11 cellular contexts compared by ENCODE assay signal in genomic region chr3:194023501-194024280, GRCh38.
DNase-seq lines count a peak whose midpoint lies in the region; ATAC-seq, FAIRE-seq and TF ChIP-seq lines count a peak whose summit lies in the region.
"Had no signal": no experiment of that assay in that cellular context is flagged by ENCODE, and none has a peak within 500 bp of the region (broad histone marks: within the 10 kb centered on the region; RNA-seq: fewer than 3 reads in every experiment).

No MANE protein-coding gene starts in this region.

- intact Hi-C loops in PC-9 (cut with micrococcal nuclease; ENCODE audit: unreplicated experiment): loop anchor here (2.0 kb wide), 1 partner anchor 17 kb away; no protein-coding TSS in a partner anchor
- intact Hi-C loops in mucosa of descending colon (cut with DNase I, micrococcal nuclease): no loop called here

- POLR2A ChIA-PET in PC-9 (lab: Charles Lee; ENCODE audit: unreplicated experiment): no interaction called here

- H3K9me3 ChIP-seq in PC-9 (ENCODE audit: insufficient read depth, low read depth): no peaks in the 10 kb centered on the region
- H3K9me3 ChIP-seq in mucosa of descending colon: no peaks in the 10 kb centered on the region
- no peaks in the 10 kb centered on the region for H3K9me3 ChIP-seq in small intestine (ENCODE audit: control insufficient read depth, low read depth)
- H3K9me3 ChIP-seq: left lung had no signal

- 0 out of 2 replicates have a peak, but pooled peaks cover 8% of the 10 kb centered on the region for H3F3A ChIP-seq in PC-9 (ENCODE audit: insufficient read depth, low read depth)

- no peaks in the 10 kb centered on the region for H3K79me2 ChIP-seq in PC-9 (ENCODE audit: low read depth)

- ATAC-seq in mucosa of descending colon (peak; percentile 58), GM19328 (IDR thresholded peaks at IDR 0.05; ENCODE audit: unreplicated experiment) (no peak), GM21717 (IDR thresholded peaks at IDR 0.05; ENCODE audit: unreplicated experiment) (no peak)
- ATAC-seq: left lung had no signal

- 0 out of 2 replicates have a peak overlapping the region, but pooled peaks have one; percentile 7 for H3K4me2 ChIP-seq in PC-9
- H3K4me2 ChIP-seq: neural progenitor cell had no signal

- H3K27me3 ChIP-seq in PC-9 (ENCODE audit: insufficient read depth, low read depth) (no peaks in the 10 kb centered on the region), small intestine (ENCODE audit: control insufficient read depth in 2 of 2, insufficient read depth in 2 of 2, low read length in 2 of 2) (no peaks in the 10 kb centered on the region)
- H3K27me3 ChIP-seq: left lung, neural progenitor cell had no signal

- no TSS peak for BruUV-seq in PC-9 (replicated peaks; lab: Mats Ljungman, UMichigan)

- no peak overlapping the region for H2AFZ ChIP-seq in PC-9
- H2AFZ ChIP-seq: neural progenitor cell had no signal

- H3K4me1 ChIP-seq in PC-9 (replicated peaks; ENCODE audit: insufficient read depth) (peaks cover 18% of the 10 kb centered on the region), mucosa of descending colon (ENCODE audit: low read depth) (no peaks in the 10 kb centered on the region), small intestine (ENCODE audit: control insufficient read depth in 2 of 2, insufficient read depth in 1 of 2, low read depth in 1 of 2, low read length in 1 of 2) (no peaks in the 10 kb centered on the region)
- H3K4me1 ChIP-seq: left lung had no signal

- TF ChIP-seq CTCF in PC-9 (conservative IDR thresholded peaks at IDR 0.05) (no peak), mucosa of descending colon (IDR thresholded peaks at IDR 0.05) (no peak)

- H3K4me3 ChIP-seq in PC-9: no peak overlapping the region
- H3K4me3 ChIP-seq in mucosa of descending colon: no peak overlapping the region
- no peak overlapping the region for H3K4me3 ChIP-seq in small intestine (ENCODE audit: low read depth in 1 of 2, low read length in 2 of 2)
- H3K4me3 ChIP-seq: left lung, neural progenitor cell had no signal

- DNase-seq in DMS79 treated with DMSO at 0.1 percent for 48 hours (lab: John Stamatoyannopoulos, UW) (peak; percentile 69), NCI-H1694 (lab: John Stamatoyannopoulos, UW) (peak; percentile 95), PC-9 (peak in 1 of 2 experiments; percentile 31), mucosa of descending colon (no peak), small intestine (no peak)
- DNase-seq: activated CD4-positive, CD25-positive, alpha-beta regulatory T cell treated with anti-CD3 and anti-CD28 coated beads, Interleukin-2, amount 50 U/mL, for 72 hours; left lung; Right ventricle myocardium superior had no signal

- no peak for FAIRE-seq in small intestine (lab: Jason Lieb, UNC)

- WGBS in small intestine, 3 donors: 77 to 80% (median 79%) methylated on average over 9 of the region's 9 CpGs

- CTCF ChIA-PET in PC-9 (lab: Charles Lee): interaction anchor here (0.6 kb wide), 1 partner anchor 11 kb away, joined by 7 read pairs; no protein-coding TSS in a partner anchor

- no peak overlapping the region for H3K27ac ChIP-seq in PC-9
- H3K27ac ChIP-seq in small intestine (ENCODE audit: low read depth in 1 of 2, low read length in 1 of 2): no peak overlapping the region
- H3K27ac ChIP-seq: left lung, neural progenitor cell had no signal

- no peaks in the 10 kb centered on the region for H3K9me2 ChIP-seq in PC-9 (ENCODE audit: insufficient read depth)

- H3K36me3 ChIP-seq in PC-9 (ENCODE audit: low read depth): no peaks in the 10 kb centered on the region
- H3K36me3 ChIP-seq in mucosa of descending colon (ENCODE audit: low read depth): no peaks in the 10 kb centered on the region
- H3K36me3 ChIP-seq in small intestine (ENCODE audit: control insufficient read depth in 2 of 2, insufficient read depth in 2 of 2, low read length in 2 of 2): no peaks in the 10 kb centered on the region
- H3K36me3 ChIP-seq: left lung, neural progenitor cell had no signal

- no peaks in the 10 kb centered on the region for H4K20me1 ChIP-seq in PC-9 (ENCODE audit: insufficient read depth)

Comparison
In these comparisons a context has a peak if more than half of its experiments do, and no peak if none do; other contexts are left out.
1. DNase-seq: peak in DMS79 treated with DMSO at 0.1 percent for 48 hours (single experiment) and NCI-H1694 (single experiment); none in mucosa of descending colon (0 of 3) and small intestine (single experiment).